ENCODE assay signal across 9 cellular contexts in genomic region chr1:192559115-192560006, GRCh38. TPM values are rescaled to one million over a fixed set of nuclear protein-coding genes. Genes with fewer than 3 reads are reported as not detected.
A peak's percentile ranks its signal among the peaks of the same experiment; 100 is the strongest.
DNase-seq lines count a peak whose midpoint lies in the region; ATAC-seq, FAIRE-seq and TF ChIP-seq lines count a peak whose summit lies in the region.
"Had no signal": no experiment of that assay in that cellular context is flagged by ENCODE, and none has a peak within 500 bp of the region (broad histone marks: within the 10 kb centered on the region; RNA-seq: fewer than 3 reads in every experiment).

No MANE protein-coding gene starts in this region.

- DNase-seq in T-cell: no peak
- no peak for DNase-seq in keratinocyte (ENCODE audit: low read depth, low spot score)
- DNase-seq in stimulated activated CD4-positive, alpha-beta T cell treated with anti-CD3 and anti-CD28 coated beads, Interleukin-2, amount 100 ng/mL, for 48 hours: no peak
- no peak for DNase-seq in DMS153 (lab: John Stamatoyannopoulos, UW)
- no peak for DNase-seq in hippocampal formation (lab: John Stamatoyannopoulos, UW)
- no peak for DNase-seq in OCI-LY7 (ENCODE audit: low spot score)

- no peaks in the 10 kb centered on the region for H3K9me2 ChIP-seq in OCI-LY7 (ENCODE audit: insufficient read depth, low read length)

- H3K4me2 ChIP-seq in keratinocyte (ENCODE audit: control insufficient read depth, extremely low read depth, insufficient read depth, low read depth, low read length) (no peak overlapping the region), OCI-LY7 (ENCODE audit: low read length) (no peak overlapping the region)

- no peaks in the 10 kb centered on the region for H3K9me3 Mint-ChIP-seq in T-cell

- peak overlapping the region; percentile 62 to 72 for H3K27ac Mint-ChIP-seq in T-cell

- H4K20me1 ChIP-seq in keratinocyte (ENCODE audit: control insufficient read depth, extremely low read depth, insufficient read depth, low read length): no peaks in the 10 kb centered on the region
- H4K20me1 ChIP-seq in OCI-LY7 (ENCODE audit: insufficient read depth, low read length): no peaks in the 10 kb centered on the region

- H3K27ac ChIP-seq in keratinocyte (ENCODE audit: control insufficient read depth, insufficient read depth, low read length) (no peak overlapping the region), OCI-LY7 (ENCODE audit: low read depth, low read length, poor library complexity, severe bottlenecking) (no peak overlapping the region)
- H3K27ac ChIP-seq: VCaP had no signal

- H3K36me3 ChIP-seq in keratinocyte (ENCODE audit: control insufficient read depth in 2 of 2, extremely low read depth in 1 of 2, insufficient read depth in 2 of 2, low read length in 2 of 2): no peaks in the 10 kb centered on the region
- no peaks in the 10 kb centered on the region for H3K36me3 ChIP-seq in OCI-LY7 (ENCODE audit: insufficient read depth, low read length)

- no peak overlapping the region for H3K4me3 ChIP-seq in keratinocyte (ENCODE audit: control insufficient read depth in 2 of 3, extremely low read depth in 1 of 3, insufficient read depth in 2 of 3, low read depth in 1 of 3, low read length in 3 of 3)
- no peak overlapping the region for H3K4me3 ChIP-seq in OCI-LY7 (ENCODE audit: low read depth, low read length, poor library complexity, severe bottlenecking)

- H3K79me2 ChIP-seq in keratinocyte (ENCODE audit: control insufficient read depth, insufficient read depth, low read length): no peaks in the 10 kb centered on the region
- no peaks in the 10 kb centered on the region for H3K79me2 ChIP-seq in OCI-LY7 (ENCODE audit: insufficient read depth, low read depth, low read length)

- TF ChIP-seq CTCF in keratinocyte (optimal IDR thresholded peaks at IDR 0.05 in 1 of 3, IDR thresholded peaks at IDR 0.05 in 1 of 3, conservative IDR thresholded peaks at IDR 0.05 in 1 of 3; ENCODE audit: extremely low read depth in 1 of 3, insufficient read depth in 2 of 3, low read length in 3 of 3) (no peak), OCI-LY7 (conservative IDR thresholded peaks at IDR 0.05; ENCODE audit: low read length) (no peak)

- CTCF ChIA-PET in T-cell (lab: Charles Lee): interaction anchor here in 1 of 2 donors (1.3 kb wide), 1 partner anchor 43 kb away, joined by 3 read pairs; no protein-coding TSS in a partner anchor
- CTCF ChIA-PET in OCI-LY7 (lab: Charles Lee; ENCODE audit: unreplicated experiment): no interaction called here

- H2AFZ ChIP-seq in keratinocyte (ENCODE audit: control insufficient read depth, low read length): peak overlapping the region; percentile 53
- H2AFZ ChIP-seq in OCI-LY7 (ENCODE audit: low read length): no peak overlapping the region

- peak; percentile 82 for ATAC-seq in GM18868 (IDR thresholded peaks at IDR 0.05; ENCODE audit: unreplicated experiment)
- peak; percentile 67 for ATAC-seq in HG02870 (IDR thresholded peaks at IDR 0.05; ENCODE audit: unreplicated experiment)
- peak in 1 of 4 experiments; percentile 29 for ATAC-seq in T-cell (replicated peaks in 1 of 4)

- FAIRE-seq in keratinocyte (lab: Jason Lieb, UNC): peak; percentile 36

- BruUV-seq in OCI-LY7 (replicated peaks; lab: Mats Ljungman, UMichigan): no TSS peak

- H3K9me3 ChIP-seq in keratinocyte (ENCODE audit: control insufficient read depth, low read depth, low read length): no peaks in the 10 kb centered on the region
- no peaks in the 10 kb centered on the region for H3K9me3 ChIP-seq in OCI-LY7 (ENCODE audit: low read length)

- no peak overlapping the region for H3K9ac ChIP-seq in keratinocyte (ENCODE audit: control insufficient read depth, extremely low read depth, insufficient read depth, low read length)

- H3K27me3 ChIP-seq in keratinocyte (ENCODE audit: control insufficient read depth, extremely low read depth, insufficient read depth, low read length): no peaks in the 10 kb centered on the region

- intact Hi-C loops in OCI-LY7 (cut with micrococcal nuclease; ENCODE audit: unreplicated experiment): no loop called here

- H3K4me3 Mint-ChIP-seq in T-cell: no peak overlapping the region

- dilution Hi-C loops in keratinocyte (cut with MboI; ENCODE audit: extremely low pct_ligation_motif_present, low sequenced_read_pairs): no loop called here

- no peaks in the 10 kb centered on the region for H3K36me3 Mint-ChIP-seq in T-cell

- POLR2A ChIA-PET in T-cell (lab: Charles Lee): no interaction called here
- POLR2A ChIA-PET in OCI-LY7 (lab: Charles Lee): interaction anchor here (0.7 to 2.1 kb wide), 2 partner anchors 13 to 114 kb away, joined by 4 to 6 read pairs; no protein-coding TSS in a partner anchor

- no peaks in the 10 kb centered on the region for H3K9me1 ChIP-seq in keratinocyte (ENCODE audit: control insufficient read depth, extremely low read depth, insufficient read depth, low read length)

- H3K4me1 ChIP-seq in keratinocyte (ENCODE audit: control insufficient read depth, extremely low read depth, insufficient read depth, low read length) (no peaks in the 10 kb centered on the region), OCI-LY7 (ENCODE audit: insufficient read depth, low read length, poor library complexity, severe bottlenecking) (no peaks in the 10 kb centered on the region)

- no peaks in the 10 kb centered on the region for H3K27me3 Mint-ChIP-seq in T-cell

- H3K4me1 Mint-ChIP-seq in T-cell: peaks cover 12 to 20% (median 12%) of the 10 kb centered on the region in 3 donors

RNA-seq across cellular contexts. Expression of gene RGS1, which starts 16.2 kb away (rescaled TPM):
- 100 to 1,000 TPM in 2 of 5 donors, 10 to 100 TPM in 2, 1 to 10 TPM in 1; 7.1 to 439 (median 15.3) TPM for total RNA-seq in T-cell
- 0.05 to 0.19 TPM in 2 of 3 replicates, not detected in the other for polyA plus RNA-seq in keratinocyte
- polyA plus RNA-seq in keratinocyte (2011; ENCODE audit: low read depth): not detected
- polyA plus RNA-seq in keratinocyte (2011; cell fraction: cytosol; rRNA removed): not detected in 2 replicates
- not detected in 2 replicates for polyA plus RNA-seq in keratinocyte (2011; cell fraction: nucleus; rRNA removed)
- not detected in 2 replicates for polyA plus RNA-seq in keratinocyte (2012; ENCODE audit: low replicate concordance)
- polyA minus RNA-seq in keratinocyte: not detected in 3 replicates
- polyA minus RNA-seq in keratinocyte (2011; cell fraction: cytosol; rRNA and poly(A)+ RNA removed): not detected
- polyA minus RNA-seq in keratinocyte (2011; cell fraction: nucleus; rRNA and poly(A)+ RNA removed): 0.39 TPM in 1 of 2 replicates, not detected in the other
- total RNA-seq in OCI-LY7 (2014; rRNA removed; shearing (Covaris generic)): 0.79 and 0.85 TPM in 2 replicates
- 0.37 TPM in 1 of 2 replicates, not detected in the other for total RNA-seq in OCI-LY7 (2022)

Comparison
In these comparisons a context has a peak if more than half of its experiments do, and no peak if none do; other contexts are left out.
1. RNA of gene RGS1, which starts 16.2 kb away (total RNA-seq): 7.1 to 439 TPM in T-cell; 0.37 to 0.85 TPM in OCI-LY7; every median in the first group is over 4 times any median in the second.